Comparison of ENCODE assay signal across 8 cellular contexts in the genomic region with DNA sequence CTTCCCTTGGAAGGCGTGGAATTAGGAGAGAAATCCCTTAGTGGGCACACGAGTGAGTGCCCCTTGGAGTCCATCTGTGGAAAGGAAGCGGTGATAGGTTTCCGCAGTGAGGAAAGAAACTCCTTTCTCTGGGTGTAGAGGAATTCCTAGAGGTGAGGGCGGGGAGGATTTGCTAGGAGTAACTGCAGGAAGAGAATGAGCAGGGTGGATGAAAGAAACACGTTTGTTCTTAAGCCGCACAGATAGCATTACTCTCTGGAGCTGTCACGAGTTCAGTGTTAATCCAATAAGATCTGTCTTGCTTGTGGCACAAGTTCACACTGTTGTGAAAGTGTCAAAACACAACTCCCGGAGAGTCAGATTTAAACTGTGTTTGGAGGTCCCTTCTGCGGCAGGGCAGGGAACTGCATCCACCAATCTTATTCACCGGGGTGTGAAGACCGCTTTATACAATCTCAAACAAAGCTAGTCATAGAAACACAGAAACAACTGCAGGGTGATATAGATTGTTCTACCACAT. TPM values are rescaled to one million over a fixed set of nuclear protein-coding genes. Genes with fewer than 3 reads are reported as not detected.
A peak's percentile ranks its signal among the peaks of the same experiment; 100 is the strongest.
DNase-seq lines count a peak whose midpoint lies in the region; ATAC-seq, FAIRE-seq and TF ChIP-seq lines count a peak whose summit lies in the region.

No MANE protein-coding gene starts in this region.

- H3K79me2 ChIP-seq in Karpas-422 (ENCODE audit: low read length), result no peaks in the 10 kb centered on the region
- no peaks in the 10 kb centered on the region for H3K79me2 ChIP-seq in astrocyte (ENCODE audit: insufficient read depth, low read length)

- peak overlapping the region; percentile 71 for H3K4me3 Mint-ChIP-seq in astrocyte (ENCODE audit: unreplicated experiment)

- H3K9me3 Mint-ChIP-seq in astrocyte (ENCODE audit: unreplicated experiment), result peaks cover 21% of the 10 kb centered on the region

- no peak for FAIRE-seq in astrocyte (lab: Jason Lieb, UNC)

- no peaks in the 10 kb centered on the region for H3K9me2 ChIP-seq in Karpas-422 (replicated peaks; ENCODE audit: insufficient read depth, low read length)

- peak; percentile 77 for ATAC-seq in GM21723 (IDR thresholded peaks at IDR 0.05; ENCODE audit: unreplicated experiment)

- H3K9ac ChIP-seq in Karpas-422 (ENCODE audit: low read length), result no peak overlapping the region
- H3K9ac ChIP-seq in astrocyte (ENCODE audit: low read length), result no peak overlapping the region

- DNase-seq in GM13977 (ENCODE audit: low spot score) (peak; percentile 83), Karpas-422 (peak; percentile 5), astrocyte (ENCODE audit: low read depth) (peak; percentile 44), T1000 (lab: John Stamatoyannopoulos, UW) (no peak), NCI-H1417 (lab: John Stamatoyannopoulos, UW) (no peak)

- H4K20me1 ChIP-seq in Karpas-422 (ENCODE audit: insufficient read depth, low read depth, low read length) (no peaks in the 10 kb centered on the region), astrocyte (ENCODE audit: insufficient read depth, low read length) (no peaks in the 10 kb centered on the region)

- H3K36me3 ChIP-seq in Karpas-422 (ENCODE audit: insufficient read depth, low read length), result no peaks in the 10 kb centered on the region
- H3K36me3 ChIP-seq in astrocyte (ENCODE audit: insufficient read depth, low read length), result no peaks in the 10 kb centered on the region

- no peaks in the 10 kb centered on the region for H3K4me1 ChIP-seq in Karpas-422 (ENCODE audit: low read length)
- H3K4me1 ChIP-seq in astrocyte (ENCODE audit: insufficient read depth, low read length), result peaks cover 7% of the 10 kb centered on the region

- peaks cover 62% of the 10 kb centered on the region for H3K27me3 Mint-ChIP-seq in astrocyte (ENCODE audit: low read depth, unreplicated experiment)

- H3K27me3 ChIP-seq in Karpas-422 (ENCODE audit: low read length) (no peaks in the 10 kb centered on the region), astrocyte (ENCODE audit: insufficient read depth, low read length) (peaks cover 48% of the 10 kb centered on the region)

- H3K27ac Mint-ChIP-seq in astrocyte (ENCODE audit: unreplicated experiment), result no peak overlapping the region

- H3K4me3 ChIP-seq in Karpas-422 (ENCODE audit: low read length), result no peak overlapping the region
- H3K4me3 ChIP-seq in astrocyte (ENCODE audit: insufficient read depth, low read depth, low read length), result no peak overlapping the region
- peak overlapping the region; percentile 49 for H3K4me3 ChIP-seq in iPS-18c (ENCODE audit: insufficient read depth, low read depth, low read length)
- H3K4me3 ChIP-seq in skin epidermis, result peak overlapping the region; percentile 26 to 51 (median 35)

- no peaks in the 10 kb centered on the region for H3K4me1 Mint-ChIP-seq in astrocyte (ENCODE audit: low read depth, unreplicated experiment)

- H3K36me3 Mint-ChIP-seq in astrocyte (ENCODE audit: low read depth, unreplicated experiment), result peaks cover 2% of the 10 kb centered on the region

- H2AFZ ChIP-seq in Karpas-422 (ENCODE audit: low read length) (no peak overlapping the region), astrocyte (ENCODE audit: low read depth, low read length) (peak overlapping the region; percentile 79)

- in situ Hi-C loops in GM13977 (cut with MboI; ENCODE audit: low pct_unique_long_range_greater_than_20kb, low sequenced_read_pairs, unreplicated experiment), result no loop called here

- H3K4me2 ChIP-seq in Karpas-422 (ENCODE audit: low read depth, low read length, poor library complexity, severe bottlenecking), result no peak overlapping the region
- peak overlapping the region; percentile 80 for H3K4me2 ChIP-seq in astrocyte (ENCODE audit: low read length)

- H3K9me3 ChIP-seq in Karpas-422 (ENCODE audit: low read length) (no peaks in the 10 kb centered on the region), astrocyte (ENCODE audit: insufficient read depth, low read depth, low read length) (no peaks in the 10 kb centered on the region), iPS-18c (ENCODE audit: control insufficient read depth, insufficient read depth, low read length) (no peaks in the 10 kb centered on the region)

- TF ChIP-seq CTCF in GM13977 (IDR thresholded peaks at IDR 0.05; ENCODE audit: extremely low read depth, insufficient read depth, missing control alignments) (peak; percentile 73), astrocyte (IDR thresholded peaks at IDR 0.05; ENCODE audit: insufficient read depth, low read depth, low read length) (peak; percentile 32)

- H3K27ac ChIP-seq in Karpas-422 (ENCODE audit: low read length) (no peak overlapping the region), astrocyte (ENCODE audit: low read depth, low read length) (no peak overlapping the region), skin epidermis (peak overlapping the region in 14 of 21 experiments; percentile 1 to 79 (median 57))

RNA-seq across cellular contexts. Expression of gene KL, which starts 1.2 kb away (rescaled TPM):
- total RNA-seq in Karpas-422 (2014; rRNA removed; shearing (Covaris generic); ENCODE audit: low replicate concordance), result not detected in 2 replicates
- 0.07 TPM in 1 of 2 replicates, not detected in the other for total RNA-seq in astrocyte

Comparison
In these comparisons a context has a peak if more than half of its experiments do, and no peak if none do; other contexts are left out.
1. DNase-seq: peak in GM13977 (single experiment), Karpas-422 (single experiment) and astrocyte (single experiment); none in T1000 (single experiment) and NCI-H1417 (0 of 3).
2. H3K27ac ChIP-seq: peak in skin epidermis (14 of 21); none in Karpas-422 (single experiment) and astrocyte (single experiment).
3. H3K4me3 ChIP-seq: peak in iPS-18c (single experiment) and skin epidermis (7 of 7); none in Karpas-422 (single experiment) and astrocyte (single experiment).